Comparison of ENCODE assay signal across 30 cellular contexts in the genomic region with DNA sequence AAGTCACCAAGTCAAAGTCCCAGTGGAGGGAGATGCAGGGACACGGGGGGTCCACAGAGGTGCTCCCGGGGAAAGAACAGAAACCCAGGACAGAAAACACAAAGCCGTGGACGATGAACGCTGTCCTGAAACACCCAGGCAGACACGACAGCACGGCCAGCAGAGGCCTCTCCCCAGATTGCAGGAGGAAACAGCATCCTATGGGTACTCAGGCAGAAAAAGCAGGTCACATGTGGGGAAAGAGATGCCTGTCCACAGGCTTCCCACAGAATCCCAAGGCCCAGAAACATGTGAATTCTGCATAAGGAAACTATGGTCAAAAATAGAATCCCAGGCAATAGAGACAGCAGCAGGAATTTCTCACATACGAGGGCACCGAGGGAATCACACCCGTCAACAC. TPM values are rescaled to one million over a fixed set of nuclear protein-coding genes. Genes with fewer than 3 reads are reported as not detected.
"Had no signal": no experiment of that assay in that cellular context is flagged by ENCODE, and none has a peak within 500 bp of the region (broad histone marks: within the 10 kb centered on the region; RNA-seq: fewer than 3 reads in every experiment).

No MANE protein-coding gene starts in this region.

- DNase-seq: activated CD4-positive, alpha-beta T cell treated with anti-CD3 and anti-CD28 coated beads for 1 hour; activated CD4-positive, alpha-beta T cell treated with anti-CD3 and anti-CD28 coated beads for 4 hours; activated CD4-positive, alpha-beta T cell treated with anti-CD3 and anti-CD28 coated beads, Interleukin-2, amount 10 ng/mL, durations not matched to agents 7 days and 5 days; activated CD4-positive, alpha-beta T cell treated with anti-CD3 and anti-CD28 coated beads, Interleukin-2, amount 50 U/mL, for 4 hours; activated CD8-positive, alpha-beta memory T cell treated with anti-CD3 and anti-CD28 coated beads for 24 hours; activated CD8-positive, alpha-beta T cell treated with anti-CD3 and anti-CD28 coated beads for 36 hours; activated effector memory CD4-positive, alpha-beta T cell treated with anti-CD3 and anti-CD28 coated beads, Interleukin-2, amount 50 U/mL, for 16 hours; activated naive CD4-positive, alpha-beta T cell treated with anti-CD3 and anti-CD28 coated beads for 36 hours; activated naive CD8-positive, alpha-beta T cell treated with anti-CD3 and anti-CD28 coated beads for 36 hours; activated naive CD8-positive, alpha-beta T cell treated with anti-CD3 and anti-CD28 coated beads, Interleukin-2, amount 50 U/mL, for 24 hours; activated T-cell treated with anti-CD3 and anti-CD28 coated beads, Interleukin-2, amount 50 U/mL, for 1 hour; activated T-cell treated with anti-CD3 and anti-CD28 coated beads, Interleukin-2, amount 50 U/mL, for 48 hours; adrenal gland; amygdala; aorta; body of pancreas; effector memory CD8-positive, alpha-beta T cell; erythroblast; foreskin keratinocyte; gastrocnemius medialis; glutamatergic neuron; heart left ventricle; T-helper 1 cell; T-helper 17 cell; T1000 had no signal

- H3K4me3 Mint-ChIP-seq: activated CD4-positive, alpha-beta T cell treated with anti-CD3 and anti-CD28 coated beads, Interleukin-2, amount 10 ng/mL, durations not matched to agents 7 days and 5 days; activated CD8-positive, alpha-beta T cell treated with anti-CD3 and anti-CD28 coated beads for 36 hours; activated naive CD4-positive, alpha-beta T cell treated with anti-CD3 and anti-CD28 coated beads for 36 hours; activated naive CD4-positive, alpha-beta T cell treated with anti-CD3 and anti-CD28 coated beads, Interleukin-2, amount 50 U/mL, for 24 hours; activated naive CD8-positive, alpha-beta T cell treated with anti-CD3 and anti-CD28 coated beads for 36 hours; activated naive CD8-positive, alpha-beta T cell treated with anti-CD3 and anti-CD28 coated beads, Interleukin-2, amount 50 U/mL, for 24 hours; activated T-helper 1 cell treated with anti-CD3 and anti-CD28 coated beads, Interleukin-12 subunit alpha, Interleukin-12 subunit beta, Interleukin-2, Interleukin-4 antibody, amounts not matched to agents 30 ng/mL and 10 ng/mL and 1 ng/mL, durations not matched to agents 14 hours and 24 hours and 36 hours; dendritic cell treated with granulocyte-macrophage colony-stimulating factor and Interleukin-4, amounts not matched to agents 40 ng/mL and 50 ng/mL, for 4 days; effector memory CD8-positive, alpha-beta T cell; T-helper 17 cell; T-helper 2 cell treated with Interferon-gamma antibody and Interleukin-4, amounts not matched to agents 5 μg/mL and 100 μg/mL, for 36 hours had no signal

- ATAC-seq: activated CD8-positive, alpha-beta T cell treated with anti-CD3 and anti-CD28 coated beads for 36 hours; activated naive CD8-positive, alpha-beta T cell treated with anti-CD3 and anti-CD28 coated beads, Interleukin-2, amount 50 U/mL, for 24 hours; body of pancreas; effector memory CD8-positive, alpha-beta T cell; foreskin keratinocyte; gastrocnemius medialis; T-helper 17 cell had no signal

- H3K9me3 Mint-ChIP-seq: activated CD4-positive, alpha-beta T cell treated with anti-CD3 and anti-CD28 coated beads, Interleukin-2, amount 10 ng/mL, durations not matched to agents 7 days and 5 days; activated CD8-positive, alpha-beta T cell treated with anti-CD3 and anti-CD28 coated beads for 36 hours; activated naive CD4-positive, alpha-beta T cell treated with anti-CD3 and anti-CD28 coated beads for 36 hours; activated naive CD4-positive, alpha-beta T cell treated with anti-CD3 and anti-CD28 coated beads, Interleukin-2, amount 50 U/mL, for 24 hours; activated naive CD8-positive, alpha-beta T cell treated with anti-CD3 and anti-CD28 coated beads for 36 hours; activated naive CD8-positive, alpha-beta T cell treated with anti-CD3 and anti-CD28 coated beads, Interleukin-2, amount 50 U/mL, for 24 hours; activated T-helper 1 cell treated with anti-CD3 and anti-CD28 coated beads, Interleukin-12 subunit alpha, Interleukin-12 subunit beta, Interleukin-2, Interleukin-4 antibody, amounts not matched to agents 30 ng/mL and 10 ng/mL and 1 ng/mL, durations not matched to agents 14 hours and 24 hours and 36 hours; activated T-helper 2 cell treated with anti-CD3 and anti-CD28 coated beads, Interferon-gamma antibody, Interleukin-2, Interleukin-4, amounts not matched to agents 10 μg/mL and 5 μg/mL and 100 μg/mL, durations not matched to agents 14 hours and 24 hours and 36 hours; dendritic cell treated with granulocyte-macrophage colony-stimulating factor and Interleukin-4, amounts not matched to agents 40 ng/mL and 50 ng/mL, for 4 days; effector memory CD8-positive, alpha-beta T cell; T-helper 2 cell treated with Interferon-gamma antibody and Interleukin-4, amounts not matched to agents 5 μg/mL and 100 μg/mL, for 36 hours had no signal

- H3K27ac Mint-ChIP-seq: activated CD4-positive, alpha-beta T cell treated with anti-CD3 and anti-CD28 coated beads, Interleukin-2, amount 10 ng/mL, durations not matched to agents 7 days and 5 days; activated CD8-positive, alpha-beta T cell treated with anti-CD3 and anti-CD28 coated beads for 36 hours; activated naive CD4-positive, alpha-beta T cell treated with anti-CD3 and anti-CD28 coated beads for 36 hours; activated naive CD4-positive, alpha-beta T cell treated with anti-CD3 and anti-CD28 coated beads, Interleukin-2, amount 50 U/mL, for 24 hours; activated naive CD8-positive, alpha-beta T cell treated with anti-CD3 and anti-CD28 coated beads for 36 hours; activated naive CD8-positive, alpha-beta T cell treated with anti-CD3 and anti-CD28 coated beads, Interleukin-2, amount 50 U/mL, for 24 hours; activated T-helper 1 cell treated with anti-CD3 and anti-CD28 coated beads, Interleukin-12 subunit alpha, Interleukin-12 subunit beta, Interleukin-2, Interleukin-4 antibody, amounts not matched to agents 30 ng/mL and 10 ng/mL and 1 ng/mL, durations not matched to agents 14 hours and 24 hours and 36 hours; activated T-helper 2 cell treated with anti-CD3 and anti-CD28 coated beads, Interferon-gamma antibody, Interleukin-2, Interleukin-4, amounts not matched to agents 10 μg/mL and 5 μg/mL and 100 μg/mL, durations not matched to agents 14 hours and 24 hours and 36 hours; effector memory CD8-positive, alpha-beta T cell; T-helper 17 cell; T-helper 2 cell treated with Interferon-gamma antibody and Interleukin-4, amounts not matched to agents 5 μg/mL and 100 μg/mL, for 36 hours had no signal

- H3K27me3 Mint-ChIP-seq: activated CD4-positive, alpha-beta T cell treated with anti-CD3 and anti-CD28 coated beads, Interleukin-2, amount 10 ng/mL, durations not matched to agents 7 days and 5 days; activated CD8-positive, alpha-beta T cell treated with anti-CD3 and anti-CD28 coated beads for 36 hours; activated naive CD8-positive, alpha-beta T cell treated with anti-CD3 and anti-CD28 coated beads, Interleukin-2, amount 50 U/mL, for 24 hours had no signal

- H3K4me1 Mint-ChIP-seq: activated CD4-positive, alpha-beta T cell treated with anti-CD3 and anti-CD28 coated beads, Interleukin-2, amount 10 ng/mL, durations not matched to agents 7 days and 5 days; activated naive CD4-positive, alpha-beta T cell treated with anti-CD3 and anti-CD28 coated beads, Interleukin-2, amount 50 U/mL, for 24 hours; activated naive CD8-positive, alpha-beta T cell treated with anti-CD3 and anti-CD28 coated beads for 36 hours; activated naive CD8-positive, alpha-beta T cell treated with anti-CD3 and anti-CD28 coated beads, Interleukin-2, amount 50 U/mL, for 24 hours; T-helper 17 cell had no signal

- H3K36me3 Mint-ChIP-seq: activated naive CD4-positive, alpha-beta T cell treated with anti-CD3 and anti-CD28 coated beads, Interleukin-2, amount 50 U/mL, for 24 hours; activated naive CD8-positive, alpha-beta T cell treated with anti-CD3 and anti-CD28 coated beads for 36 hours had no signal

RNA-seq across cellular contexts. Expression of a gene that starts 53.6 kb away (rescaled TPM):
- total RNA-seq: activated CD4-positive, alpha-beta T cell treated with anti-CD3 and anti-CD28 coated beads, Interleukin-2, amount 10 ng/mL, durations not matched to agents 7 days and 5 days; activated CD8-positive, alpha-beta T cell treated with anti-CD3 and anti-CD28 coated beads for 36 hours; activated naive CD4-positive, alpha-beta T cell treated with anti-CD3 and anti-CD28 coated beads for 36 hours; activated naive CD8-positive, alpha-beta T cell treated with anti-CD3 and anti-CD28 coated beads for 36 hours; activated T-helper 1 cell treated with anti-CD3 and anti-CD28 coated beads, Interleukin-12 subunit alpha, Interleukin-12 subunit beta, Interleukin-2, Interleukin-4 antibody, amounts not matched to agents 30 ng/mL and 10 ng/mL and 1 ng/mL, durations not matched to agents 14 hours and 24 hours and 36 hours; activated T-helper 2 cell treated with anti-CD3 and anti-CD28 coated beads, Interferon-gamma antibody, Interleukin-2, Interleukin-4, amounts not matched to agents 10 μg/mL and 5 μg/mL and 100 μg/mL, durations not matched to agents 14 hours and 24 hours and 36 hours; aorta; foreskin keratinocyte; gastrocnemius medialis; T-helper 17 cell had no signal
- polyA plus RNA-seq: foreskin keratinocyte had no signal
